ENCODE assay signal across 8 cellular contexts in genomic region chr22:22720724-22721261, GRCh38.
DNase-seq lines count a peak whose midpoint lies in the region; ATAC-seq and TF ChIP-seq lines count a peak whose summit lies in the region.

No MANE protein-coding gene starts in this region.

- peak overlapping the region; percentile 60 to 92 (median 80) for H3K27ac ChIP-seq in spleen

- no peaks in the 10 kb centered on the region for H3K9me3 ChIP-seq in spleen

- H3K36me3 Mint-ChIP-seq in activated naive CD8-positive, alpha-beta T cell treated with anti-CD3 and anti-CD28 coated beads, Interleukin-2, amount 10 ng/mL, durations not matched to agents 7 days and 5 days = no peaks in the 10 kb centered on the region
- no peaks in the 10 kb centered on the region for H3K36me3 Mint-ChIP-seq in activated naive CD8-positive, alpha-beta T cell treated with anti-CD3 and anti-CD28 coated beads for 36 hours

- TF ChIP-seq CTCF in spleen (IDR thresholded peaks at IDR 0.05 in 8 of 11, conservative IDR thresholded peaks at IDR 0.05 in 3 of 11) = no peak

- no peaks in the 10 kb centered on the region for H3K27me3 ChIP-seq in spleen (replicated peaks in 1 of 7)

- no peaks in the 10 kb centered on the region for H3K36me3 ChIP-seq in spleen

- peaks cover 0 to 40% (median 29%) of the 10 kb centered on the region in 6 donors for H3K4me1 ChIP-seq in spleen

- H3K27ac Mint-ChIP-seq in activated naive CD8-positive, alpha-beta T cell treated with anti-CD3 and anti-CD28 coated beads, Interleukin-2, amount 10 ng/mL, durations not matched to agents 7 days and 5 days = peak overlapping the region; percentile 43
- H3K27ac Mint-ChIP-seq in activated naive CD8-positive, alpha-beta T cell treated with anti-CD3 and anti-CD28 coated beads for 36 hours = no peak overlapping the region

- DNase-seq in activated naive CD8-positive, alpha-beta T cell treated with anti-CD3 and anti-CD28 coated beads, Interleukin-2, amount 10 ng/mL, durations not matched to agents 7 days and 5 days = no peak
- no peak for DNase-seq in activated naive CD8-positive, alpha-beta T cell treated with anti-CD3 and anti-CD28 coated beads for 36 hours
- DNase-seq in cerebellum (ENCODE audit: low spot score) (peak; percentile 36), spleen (no peak), middle frontal gyrus (ENCODE audit: extremely low spot score, low spot score) (no peak), NCI-H2171 treated with DMSO at 0.1 percent for 48 hours (lab: John Stamatoyannopoulos, UW) (no peak)
- no peak for DNase-seq in stimulated activated CD4-positive, alpha-beta T cell treated with anti-CD3 and anti-CD28 coated beads, Interleukin-15, amount 100 ng/mL, for 24 hours

- H3K9me3 Mint-ChIP-seq in activated naive CD8-positive, alpha-beta T cell treated with anti-CD3 and anti-CD28 coated beads, Interleukin-2, amount 10 ng/mL, durations not matched to agents 7 days and 5 days = no peaks in the 10 kb centered on the region
- no peaks in the 10 kb centered on the region for H3K9me3 Mint-ChIP-seq in activated naive CD8-positive, alpha-beta T cell treated with anti-CD3 and anti-CD28 coated beads for 36 hours

- POLR2A ChIA-PET in activated naive CD8-positive, alpha-beta T cell treated with anti-CD3 and anti-CD28 coated beads, Interleukin-2, amount 10 ng/mL, durations not matched to agents 7 days and 5 days (lab: Charles Lee) = no interaction called here

- intact Hi-C loops in spleen (cut with DNase I; ENCODE audit: low total_unique reads) = no loop called here

- H3K4me3 Mint-ChIP-seq in activated naive CD8-positive, alpha-beta T cell treated with anti-CD3 and anti-CD28 coated beads, Interleukin-2, amount 10 ng/mL, durations not matched to agents 7 days and 5 days = no peak overlapping the region
- no peak overlapping the region for H3K4me3 Mint-ChIP-seq in activated naive CD8-positive, alpha-beta T cell treated with anti-CD3 and anti-CD28 coated beads for 36 hours

- H3K4me3 ChIP-seq in spleen = peak overlapping the region in 1 of 8 donors; percentile 33

- peaks cover 9% of the 10 kb centered on the region for H3K27me3 Mint-ChIP-seq in activated naive CD8-positive, alpha-beta T cell treated with anti-CD3 and anti-CD28 coated beads, Interleukin-2, amount 10 ng/mL, durations not matched to agents 7 days and 5 days
- peaks cover 4% of the 10 kb centered on the region for H3K27me3 Mint-ChIP-seq in activated naive CD8-positive, alpha-beta T cell treated with anti-CD3 and anti-CD28 coated beads for 36 hours

- H3K4me1 Mint-ChIP-seq in activated naive CD8-positive, alpha-beta T cell treated with anti-CD3 and anti-CD28 coated beads, Interleukin-2, amount 10 ng/mL, durations not matched to agents 7 days and 5 days = peaks cover 24% of the 10 kb centered on the region
- H3K4me1 Mint-ChIP-seq in activated naive CD8-positive, alpha-beta T cell treated with anti-CD3 and anti-CD28 coated beads for 36 hours = peaks cover 35% of the 10 kb centered on the region

- no peak for TF ChIP-seq POLR2A in spleen (IDR thresholded peaks at IDR 0.05)

- no peak for ATAC-seq in activated naive CD8-positive, alpha-beta T cell treated with anti-CD3 and anti-CD28 coated beads, Interleukin-2, amount 10 ng/mL, durations not matched to agents 7 days and 5 days (ENCODE audit: low read depth)
- ATAC-seq in HG03280 (IDR thresholded peaks at IDR 0.05; ENCODE audit: unreplicated experiment) = peak; percentile 60

- WGBS in spleen, 5 donors = 44 to 62% (median 54%) methylated on average over 5 to 6 of the region's 6 CpGs
